ENCODE assay signal across 1 cellular context in genomic region chr15:56817266-56817665, GRCh38.
TF ChIP-seq lines count a peak whose summit lies in the region.

No MANE protein-coding gene starts in this region.

TF ChIP-seq in HepG2, 621 proteins besides CTCF, POLR2A, EP300 and RAD21 (continued from another document):
- no peak for TF ChIP-seq ZNF512B (CRISPR knock-in tag; IDR thresholded peaks at IDR 0.05; ENCODE audit: borderline replicate concordance)
